Comparison of ENCODE assay signal across 1 cellular context in the genomic region with DNA sequence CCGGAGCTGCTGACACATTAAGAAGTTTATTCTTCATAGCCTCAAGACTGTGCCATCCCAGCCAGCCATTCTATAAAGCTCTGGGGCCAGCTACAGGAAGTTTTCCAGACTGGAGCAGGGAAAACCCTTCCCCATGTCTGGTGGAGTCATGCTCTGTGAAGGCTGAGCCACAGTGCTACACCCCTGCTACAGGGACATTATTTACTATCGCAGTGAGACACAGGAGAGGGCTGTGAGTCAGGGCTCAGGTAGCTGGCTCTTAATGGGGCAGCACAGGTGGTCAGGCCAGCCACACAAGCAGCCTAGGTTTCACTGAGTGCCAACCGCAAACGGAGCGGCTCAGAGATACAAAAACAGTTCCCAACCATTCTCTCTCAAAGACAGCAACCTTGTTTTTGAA.
TF ChIP-seq lines count a peak whose summit lies in the region.

No MANE protein-coding gene starts in this region.

TF ChIP-seq in HepG2, 621 proteins besides CTCF, POLR2A, EP300 and RAD21:
- no peak for TF ChIP-seq NR2F2 (IDR thresholded peaks at IDR 0.05; ENCODE audit: borderline replicate concordance, low read depth)
- TF ChIP-seq FOSL2 (CRISPR knock-in tag; IDR thresholded peaks at IDR 0.05), result peak; percentile 31; the same call in 1 of the 2 replicates
TF ChIP-seq in HepG2: peak in this region for 1.
